2 cellular contexts compared by ENCODE assay signal in genomic region chr7:74684921-74685320, GRCh38.
TF ChIP-seq lines count a peak whose summit lies in the region.

No MANE protein-coding gene starts in this region.

TF ChIP-seq in HepG2, 621 proteins besides CTCF, POLR2A, EP300 and RAD21:
- TF ChIP-seq ZNF720 (CRISPR knock-in tag; IDR thresholded peaks at IDR 0.05) = no peak
- TF ChIP-seq TBL1XR1 (IDR thresholded peaks at IDR 0.05; ENCODE audit: borderline replicate concordance, low read length, partially characterized antibody) = no peak
- TF ChIP-seq ZNF24 (IDR thresholded peaks at IDR 0.05) = no peak
- TF ChIP-seq ZNF788 (CRISPR knock-in tag; IDR thresholded peaks at IDR 0.05; ENCODE audit: borderline replicate concordance) = no peak
- TF ChIP-seq RARG (CRISPR knock-in tag; IDR thresholded peaks at IDR 0.05; ENCODE audit: low read depth) = no peak
- TF ChIP-seq ZNF724P (CRISPR knock-in tag; IDR thresholded peaks at IDR 0.05; ENCODE audit: borderline replicate concordance) = no peak
- no peak for TF ChIP-seq AKNA (CRISPR knock-in tag; IDR thresholded peaks at IDR 0.05; ENCODE audit: borderline replicate concordance)
- no peak for TF ChIP-seq ZNF598 (CRISPR knock-in tag; IDR thresholded peaks at IDR 0.05; ENCODE audit: borderline replicate concordance)
- no peak for TF ChIP-seq NCOA2 (CRISPR knock-in tag; IDR thresholded peaks at IDR 0.05)
- no peak for TF ChIP-seq SP5 (CRISPR knock-in tag; IDR thresholded peaks at IDR 0.05; ENCODE audit: borderline replicate concordance, low read depth)
- TF ChIP-seq ZNF253 (CRISPR knock-in tag; IDR thresholded peaks at IDR 0.05; ENCODE audit: borderline replicate concordance) = no peak
- no peak for TF ChIP-seq IRX3 (CRISPR knock-in tag; IDR thresholded peaks at IDR 0.05; ENCODE audit: borderline replicate concordance, low read depth)
- TF ChIP-seq POGZ (CRISPR knock-in tag; IDR thresholded peaks at IDR 0.05) = no peak
- TF ChIP-seq RBAK (CRISPR knock-in tag; IDR thresholded peaks at IDR 0.05) = no peak
- TF ChIP-seq ZNF883 (CRISPR knock-in tag; IDR thresholded peaks at IDR 0.05; ENCODE audit: not compliant biosample characterization) = no peak
- TF ChIP-seq SRSF4 (IDR thresholded peaks at IDR 0.05; ENCODE audit: low read depth, low read length, poor library complexity, severe bottlenecking) = no peak
- no peak for TF ChIP-seq ATF3 (CRISPR knock-in tag; IDR thresholded peaks at IDR 0.05)
- TF ChIP-seq ZNF781 (CRISPR knock-in tag; IDR thresholded peaks at IDR 0.05; ENCODE audit: borderline replicate concordance, not compliant biosample characterization) = no peak

TF ChIP-seq in GM12878, 131 proteins besides CTCF, POLR2A, EP300 and RAD21:
- no peak for TF ChIP-seq POU2F2 (IDR thresholded peaks at IDR 0.05; ENCODE audit: borderline replicate concordance, low read depth, low read length)
- TF ChIP-seq SPI1 (IDR thresholded peaks at IDR 0.05; ENCODE audit: borderline replicate concordance, insufficient read depth, low read depth, low read length) = no peak
- TF ChIP-seq NR2F1 (conservative IDR thresholded peaks at IDR 0.05) = no peak
- no peak for TF ChIP-seq SKIL (IDR thresholded peaks at IDR 0.05; ENCODE audit: low read depth, poor library complexity, severe bottlenecking)
- no peak for TF ChIP-seq HDGF (IDR thresholded peaks at IDR 0.05)
- no peak for TF ChIP-seq SIX5 (IDR thresholded peaks at IDR 0.05; ENCODE audit: low read depth, low read length, severe bottlenecking)
- no peak for TF ChIP-seq E2F8 (IDR thresholded peaks at IDR 0.05; ENCODE audit: low read depth, partially characterized antibody)
- no peak for TF ChIP-seq HDAC2 (IDR thresholded peaks at IDR 0.05)
- no peak for TF ChIP-seq PBX3 (IDR thresholded peaks at IDR 0.05; ENCODE audit: insufficient replicate concordance, low read depth, low read length)
- no peak for TF ChIP-seq FOXM1 (IDR thresholded peaks at IDR 0.05; ENCODE audit: low read depth, low read length)
- TF ChIP-seq TBL1XR1 (IDR thresholded peaks at IDR 0.05; ENCODE audit: low read depth, low read length) = no peak
- no peak for TF ChIP-seq BMI1 (IDR thresholded peaks at IDR 0.05; ENCODE audit: borderline replicate concordance)
